In the genomic region with DNA sequence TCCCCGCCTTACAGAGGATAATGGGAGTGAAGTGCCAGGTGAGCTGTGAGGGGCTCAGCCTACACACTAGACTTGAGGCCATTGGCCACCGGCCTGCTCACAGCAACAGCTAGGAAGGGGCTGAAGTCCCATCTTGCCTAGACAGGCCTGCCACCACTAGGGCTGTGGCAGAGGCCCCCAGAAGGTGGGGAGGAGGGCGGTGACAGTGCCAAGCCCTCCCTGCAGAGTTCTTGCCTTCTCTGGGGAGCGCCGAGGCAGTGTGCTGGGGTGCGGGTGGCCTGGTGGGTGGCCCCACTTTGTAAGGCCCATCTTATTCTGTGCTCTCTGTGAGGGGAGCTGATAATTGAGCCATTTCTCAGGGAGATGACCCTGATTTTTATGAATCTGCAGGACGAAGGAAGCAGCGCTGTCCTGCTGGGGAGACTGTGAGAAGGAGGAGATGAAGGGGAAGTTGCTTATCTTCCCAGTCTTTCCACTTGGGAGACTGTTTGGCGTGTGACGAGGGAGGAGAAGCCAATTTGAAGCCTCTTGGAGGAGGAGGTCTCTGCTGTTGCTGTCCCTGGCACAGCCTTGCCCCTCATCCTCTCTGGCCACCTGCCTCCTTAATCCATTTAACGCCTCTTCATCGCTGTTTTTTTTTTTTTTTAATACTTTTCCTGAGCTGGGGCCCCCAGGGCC, we compare ENCODE assay signal across 1 cellular context.
TF ChIP-seq lines count a peak whose summit lies in the region.

No MANE protein-coding gene starts in this region.

TF ChIP-seq in H1, 55 proteins besides CTCF, POLR2A, EP300 and RAD21:
- TF ChIP-seq MAX (IDR thresholded peaks at IDR 0.05) = no peak
- TF ChIP-seq TCF12 (IDR thresholded peaks at IDR 0.05; ENCODE audit: low read depth, low read length) = no peak
- TF ChIP-seq CBX8 (IDR thresholded peaks at IDR 0.05; ENCODE audit: borderline replicate concordance, low read depth, low read length) = no peak
- no peak for TF ChIP-seq PHF8 (conservative IDR thresholded peaks at IDR 0.05; ENCODE audit: low read depth, low read length)
- TF ChIP-seq RBBP5 (IDR thresholded peaks at IDR 0.05; ENCODE audit: borderline replicate concordance, low read depth, low read length) = no peak
- TF ChIP-seq SP4 (IDR thresholded peaks at IDR 0.05; ENCODE audit: low read length) = no peak
- TF ChIP-seq BRCA1 (IDR thresholded peaks at IDR 0.05; ENCODE audit: low read depth, low read length) = no peak
- no peak for TF ChIP-seq SIX5 (IDR thresholded peaks at IDR 0.05; ENCODE audit: low read depth, low read length)
- TF ChIP-seq, protein P1, sequence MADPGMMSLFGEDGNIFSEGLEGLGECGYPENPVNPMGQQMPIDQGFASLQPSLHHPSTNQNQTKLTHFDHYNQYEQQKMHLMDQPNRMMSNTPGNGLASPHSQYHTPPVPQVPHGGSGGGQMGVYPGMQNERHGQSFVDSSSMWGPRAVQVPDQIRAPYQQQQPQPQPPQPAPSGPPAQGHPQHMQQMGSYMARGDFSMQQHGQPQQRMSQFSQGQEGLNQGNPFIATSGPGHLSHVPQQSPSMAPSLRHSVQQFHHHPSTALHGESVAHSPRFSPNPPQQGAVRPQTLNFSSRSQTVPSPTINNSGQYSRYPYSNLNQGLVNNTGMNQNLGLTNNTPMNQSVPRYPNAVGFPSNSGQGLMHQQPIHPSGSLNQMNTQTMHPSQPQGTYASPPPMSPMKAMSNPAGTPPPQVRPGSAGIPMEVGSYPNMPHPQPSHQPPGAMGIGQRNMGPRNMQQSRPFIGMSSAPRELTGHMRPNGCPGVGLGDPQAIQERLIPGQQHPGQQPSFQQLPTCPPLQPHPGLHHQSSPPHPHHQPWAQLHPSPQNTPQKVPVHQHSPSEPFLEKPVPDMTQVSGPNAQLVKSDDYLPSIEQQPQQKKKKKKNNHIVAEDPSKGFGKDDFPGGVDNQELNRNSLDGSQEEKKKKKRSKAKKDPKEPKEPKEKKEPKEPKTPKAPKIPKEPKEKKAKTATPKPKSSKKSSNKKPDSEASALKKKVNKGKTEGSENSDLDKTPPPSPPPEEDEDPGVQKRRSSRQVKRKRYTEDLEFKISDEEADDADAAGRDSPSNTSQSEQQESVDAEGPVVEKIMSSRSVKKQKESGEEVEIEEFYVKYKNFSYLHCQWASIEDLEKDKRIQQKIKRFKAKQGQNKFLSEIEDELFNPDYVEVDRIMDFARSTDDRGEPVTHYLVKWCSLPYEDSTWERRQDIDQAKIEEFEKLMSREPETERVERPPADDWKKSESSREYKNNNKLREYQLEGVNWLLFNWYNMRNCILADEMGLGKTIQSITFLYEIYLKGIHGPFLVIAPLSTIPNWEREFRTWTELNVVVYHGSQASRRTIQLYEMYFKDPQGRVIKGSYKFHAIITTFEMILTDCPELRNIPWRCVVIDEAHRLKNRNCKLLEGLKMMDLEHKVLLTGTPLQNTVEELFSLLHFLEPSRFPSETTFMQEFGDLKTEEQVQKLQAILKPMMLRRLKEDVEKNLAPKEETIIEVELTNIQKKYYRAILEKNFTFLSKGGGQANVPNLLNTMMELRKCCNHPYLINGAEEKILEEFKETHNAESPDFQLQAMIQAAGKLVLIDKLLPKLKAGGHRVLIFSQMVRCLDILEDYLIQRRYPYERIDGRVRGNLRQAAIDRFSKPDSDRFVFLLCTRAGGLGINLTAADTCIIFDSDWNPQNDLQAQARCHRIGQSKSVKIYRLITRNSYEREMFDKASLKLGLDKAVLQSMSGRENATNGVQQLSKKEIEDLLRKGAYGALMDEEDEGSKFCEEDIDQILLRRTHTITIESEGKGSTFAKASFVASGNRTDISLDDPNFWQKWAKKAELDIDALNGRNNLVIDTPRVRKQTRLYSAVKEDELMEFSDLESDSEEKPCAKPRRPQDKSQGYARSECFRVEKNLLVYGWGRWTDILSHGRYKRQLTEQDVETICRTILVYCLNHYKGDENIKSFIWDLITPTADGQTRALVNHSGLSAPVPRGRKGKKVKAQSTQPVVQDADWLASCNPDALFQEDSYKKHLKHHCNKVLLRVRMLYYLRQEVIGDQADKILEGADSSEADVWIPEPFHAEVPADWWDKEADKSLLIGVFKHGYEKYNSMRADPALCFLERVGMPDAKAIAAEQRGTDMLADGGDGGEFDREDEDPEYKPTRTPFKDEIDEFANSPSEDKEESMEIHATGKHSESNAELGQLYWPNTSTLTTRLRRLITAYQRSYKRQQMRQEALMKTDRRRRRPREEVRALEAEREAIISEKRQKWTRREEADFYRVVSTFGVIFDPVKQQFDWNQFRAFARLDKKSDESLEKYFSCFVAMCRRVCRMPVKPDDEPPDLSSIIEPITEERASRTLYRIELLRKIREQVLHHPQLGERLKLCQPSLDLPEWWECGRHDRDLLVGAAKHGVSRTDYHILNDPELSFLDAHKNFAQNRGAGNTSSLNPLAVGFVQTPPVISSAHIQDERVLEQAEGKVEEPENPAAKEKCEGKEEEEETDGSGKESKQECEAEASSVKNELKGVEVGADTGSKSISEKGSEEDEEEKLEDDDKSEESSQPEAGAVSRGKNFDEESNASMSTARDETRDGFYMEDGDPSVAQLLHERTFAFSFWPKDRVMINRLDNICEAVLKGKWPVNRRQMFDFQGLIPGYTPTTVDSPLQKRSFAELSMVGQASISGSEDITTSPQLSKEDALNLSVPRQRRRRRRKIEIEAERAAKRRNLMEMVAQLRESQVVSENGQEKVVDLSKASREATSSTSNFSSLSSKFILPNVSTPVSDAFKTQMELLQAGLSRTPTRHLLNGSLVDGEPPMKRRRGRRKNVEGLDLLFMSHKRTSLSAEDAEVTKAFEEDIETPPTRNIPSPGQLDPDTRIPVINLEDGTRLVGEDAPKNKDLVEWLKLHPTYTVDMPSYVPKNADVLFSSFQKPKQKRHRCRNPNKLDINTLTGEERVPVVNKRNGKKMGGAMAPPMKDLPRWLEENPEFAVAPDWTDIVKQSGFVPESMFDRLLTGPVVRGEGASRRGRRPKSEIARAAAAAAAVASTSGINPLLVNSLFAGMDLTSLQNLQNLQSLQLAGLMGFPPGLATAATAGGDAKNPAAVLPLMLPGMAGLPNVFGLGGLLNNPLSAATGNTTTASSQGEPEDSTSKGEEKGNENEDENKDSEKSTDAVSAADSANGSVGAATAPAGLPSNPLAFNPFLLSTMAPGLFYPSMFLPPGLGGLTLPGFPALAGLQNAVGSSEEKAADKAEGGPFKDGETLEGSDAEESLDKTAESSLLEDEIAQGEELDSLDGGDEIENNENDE (IDR thresholded peaks at IDR 0.05; ENCODE audit: insufficient replicate concordance, low read length) = no peak
- no peak for TF ChIP-seq SP1 (IDR thresholded peaks at IDR 0.05; ENCODE audit: low read depth, low read length)
- no peak for TF ChIP-seq CEBPB (IDR thresholded peaks at IDR 0.05; ENCODE audit: low read depth, low read length)
- no peak for TF ChIP-seq USF2 (IDR thresholded peaks at IDR 0.05; ENCODE audit: low read length)
- TF ChIP-seq SAP30 (IDR thresholded peaks at IDR 0.05; ENCODE audit: insufficient read depth, insufficient replicate concordance, low read length) = no peak
- no peak for TF ChIP-seq TAF7 (optimal IDR thresholded peaks at IDR 0.05; ENCODE audit: borderline replicate concordance, low read depth, low read length)
- no peak for TF ChIP-seq ATF3 (IDR thresholded peaks at IDR 0.05; ENCODE audit: insufficient read depth, low read depth, low read length)
- no peak for TF ChIP-seq RXRA (IDR thresholded peaks at IDR 0.05; ENCODE audit: insufficient read depth, low read depth, low read length)
- no peak for TF ChIP-seq RFX5 (IDR thresholded peaks at IDR 0.05; ENCODE audit: borderline replicate concordance, low read depth, low read length)
- TF ChIP-seq YY1 (IDR thresholded peaks at IDR 0.05; ENCODE audit: low read depth, low read length) = no peak
TF ChIP-seq in H1: peak in this region for 0.
